Comparison of ENCODE assay signal across 11 cellular contexts in genomic region chr19:38551450-38551813, GRCh38.
DNase-seq lines count a peak whose midpoint lies in the region; ATAC-seq and TF ChIP-seq lines count a peak whose summit lies in the region.
"Had no signal": no experiment of that assay in that cellular context is flagged by ENCODE, and none has a peak within 500 bp of the region (broad histone marks: within the 10 kb centered on the region; RNA-seq: fewer than 3 reads in every experiment).

No MANE protein-coding gene starts in this region.

- no peak for TF ChIP-seq POLR2A in body of pancreas (IDR thresholded peaks at IDR 0.05)
- no peak for TF ChIP-seq POLR2A in gastroesophageal sphincter (IDR thresholded peaks at IDR 0.05)

- intact Hi-C loops in activated B cell treated with CpG ODN at 0.5 μM for 24 hours (cut with micrococcal nuclease) = loop anchor here (10.0 kb wide), 1 partner anchor 313 kb away; no protein-coding TSS in a partner anchor
- intact Hi-C loops in psoas muscle (cut with DNase I) = no loop called here
- intact Hi-C loops in body of pancreas (cut with DNase I) = no loop called here

- H3K27ac Mint-ChIP-seq in activated B cell treated with CpG ODN at 0.5 μM for 24 hours = no peak overlapping the region
- H3K27ac Mint-ChIP-seq: dendritic cell treated with granulocyte-macrophage colony-stimulating factor and Interleukin-4, amounts not matched to agents 40 ng/mL and 50 ng/mL, for 4 days; nephron had no signal

- H3K27me3 ChIP-seq in psoas muscle (ENCODE audit: insufficient read depth in 3 of 3, low read length in 2 of 3) (no peaks in the 10 kb centered on the region), body of pancreas (no peaks in the 10 kb centered on the region), gastroesophageal sphincter (peaks cover 31% of the 10 kb centered on the region)

- H3K4me3 ChIP-seq in psoas muscle (no peak overlapping the region), body of pancreas (no peak overlapping the region), gastroesophageal sphincter (no peak overlapping the region)

- H3K4me3 Mint-ChIP-seq in activated B cell treated with CpG ODN at 0.5 μM for 24 hours = peak overlapping the region; percentile 29
- H3K4me3 Mint-ChIP-seq: dendritic cell treated with granulocyte-macrophage colony-stimulating factor and Interleukin-4, amounts not matched to agents 40 ng/mL and 50 ng/mL, for 4 days; nephron had no signal

- no peaks in the 10 kb centered on the region for H3K36me3 Mint-ChIP-seq in activated B cell treated with CpG ODN at 0.5 μM for 24 hours (ENCODE audit: low read depth)

- WGBS in psoas muscle, 3 donors = 65 to 72% (median 66%) methylated on average over 6 of the region's 6 CpGs
- 67 to 73% methylated on average over 6 of the region's 6 CpGs for WGBS in body of pancreas, 2 donors
- WGBS in gastroesophageal sphincter (ENCODE audit: low coverage in 1 of 2), 2 donors = 50 to 57% methylated on average over 2 to 6 of the region's 6 CpGs

- H3K36me3 ChIP-seq in psoas muscle (ENCODE audit: insufficient read depth in 1 of 2, low read depth in 1 of 2) (peaks cover 0 to 98% of the 10 kb centered on the region in 2 donors), body of pancreas (replicated peaks in 1 of 2; ENCODE audit: insufficient read depth in 1 of 2, low read depth in 2 of 2) (no peaks in the 10 kb centered on the region), gastroesophageal sphincter (no peaks in the 10 kb centered on the region)

- H3K27ac ChIP-seq in psoas muscle = peak overlapping the region; percentile 30
- H3K27ac ChIP-seq in body of pancreas = no peak overlapping the region
- no peak overlapping the region for H3K27ac ChIP-seq in gastroesophageal sphincter

- DNase-seq in GM10266 (ENCODE audit: extremely low spot score) = peak; percentile 73
- no peak for DNase-seq in activated B cell treated with CpG ODN at 0.5 μM for 24 hours
- DNase-seq in psoas muscle = peak in 1 of 2 donors; percentile 39
- DNase-seq in body of pancreas = no peak
- DNase-seq in NOMO-1 treated with dmso at 0.1 percent for 144 hours (lab: John Stamatoyannopoulos, UW; ENCODE audit: unreplicated experiment) = no peak
- no peak for DNase-seq in nucleus accumbens (lab: John Stamatoyannopoulos, UW)
- DNase-seq: MV-4-11 had no signal

- peak; percentile 47 for ATAC-seq in GM21515 (IDR thresholded peaks at IDR 0.05; ENCODE audit: unreplicated experiment)
- ATAC-seq in activated B cell treated with CpG ODN at 0.5 μM for 24 hours (ENCODE audit: low read depth) = no peak
- peak in 3 of 4 donors; percentile 23 to 43 (median 39) for ATAC-seq in psoas muscle
- no peak for ATAC-seq in body of pancreas
- no peak for ATAC-seq in gastroesophageal sphincter

- CTCF ChIA-PET in activated B cell treated with CpG ODN at 0.5 μM for 24 hours (lab: Charles Lee) = interaction anchor here (1.2 kb wide), 1 partner anchor 83 kb away, joined by 3 read pairs; no protein-coding TSS in a partner anchor

- H3K4me1 ChIP-seq in psoas muscle = no peaks in the 10 kb centered on the region
- no peaks in the 10 kb centered on the region for H3K4me1 ChIP-seq in body of pancreas
- no peaks in the 10 kb centered on the region for H3K4me1 ChIP-seq in gastroesophageal sphincter

- no peaks in the 10 kb centered on the region for H3K9me3 ChIP-seq in psoas muscle
- no peaks in the 10 kb centered on the region for H3K9me3 ChIP-seq in body of pancreas
- no peaks in the 10 kb centered on the region for H3K9me3 ChIP-seq in gastroesophageal sphincter

- H3K27me3 Mint-ChIP-seq in activated B cell treated with CpG ODN at 0.5 μM for 24 hours = peaks cover 5% of the 10 kb centered on the region

- TF ChIP-seq CTCF in GM10266 (IDR thresholded peaks at IDR 0.05; ENCODE audit: control insufficient read depth, insufficient read depth, low read depth, missing control alignments) (no peak), activated B cell treated with CpG ODN at 0.5 μM for 24 hours (IDR thresholded peaks at IDR 0.05) (no peak), psoas muscle (IDR thresholded peaks at IDR 0.05) (no peak), body of pancreas (IDR thresholded peaks at IDR 0.05) (no peak), gastroesophageal sphincter (IDR thresholded peaks at IDR 0.05) (no peak)

- POLR2A ChIA-PET in activated B cell treated with CpG ODN at 0.5 μM for 24 hours (lab: Charles Lee) = interaction anchor here (0.6 to 0.9 kb wide), 2 partner anchors 22 to 62 kb away, joined by 3 to 4 read pairs; no protein-coding TSS in a partner anchor

- H3K9me3 Mint-ChIP-seq in activated B cell treated with CpG ODN at 0.5 μM for 24 hours = no peaks in the 10 kb centered on the region
- H3K9me3 Mint-ChIP-seq: dendritic cell treated with granulocyte-macrophage colony-stimulating factor and Interleukin-4, amounts not matched to agents 40 ng/mL and 50 ng/mL, for 4 days; nephron had no signal

- no peak for TF ChIP-seq EP300 in gastroesophageal sphincter (IDR thresholded peaks at IDR 0.05)

- H3K4me1 Mint-ChIP-seq in activated B cell treated with CpG ODN at 0.5 μM for 24 hours = peaks cover 33% of the 10 kb centered on the region
- H3K4me1 Mint-ChIP-seq: nephron had no signal

Comparison
In these comparisons a context has a peak if more than half of its experiments do, and no peak if none do; other contexts are left out.
1. ATAC-seq: peak in GM21515 (single experiment) and psoas muscle (3 of 4); none in activated B cell treated with CpG ODN at 0.5 μM for 24 hours (single experiment), body of pancreas (single experiment) and gastroesophageal sphincter (single experiment).